In the genomic region with DNA sequence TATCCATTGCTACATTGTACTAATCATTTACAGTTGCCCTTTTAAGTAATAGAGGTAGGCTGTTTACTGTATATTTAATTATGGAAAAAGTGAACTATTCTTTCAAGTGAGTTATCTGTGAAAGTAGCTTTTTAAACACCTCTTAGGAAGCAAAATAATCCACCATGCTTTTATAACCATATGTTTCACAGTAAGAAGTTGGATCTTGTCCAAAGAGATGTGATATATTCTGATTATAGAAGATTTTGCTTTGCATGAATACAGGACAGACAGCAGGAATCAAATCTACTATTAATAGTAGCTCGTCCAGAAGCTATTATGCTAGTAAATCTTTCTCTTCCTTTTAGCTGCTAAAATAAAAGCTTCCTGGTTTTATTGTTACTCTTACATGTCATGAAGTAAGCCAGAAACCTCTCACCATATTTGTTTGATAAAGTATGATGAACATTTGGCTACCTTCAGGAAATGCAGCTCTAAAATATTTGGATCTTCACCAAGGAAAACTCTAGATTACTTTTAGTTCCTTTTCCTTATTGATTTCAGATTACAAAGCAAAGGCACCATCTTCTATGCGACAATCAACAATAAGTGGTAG, we compare ENCODE assay signal across 12 cellular contexts.
DNase-seq lines count a peak whose midpoint lies in the region; ATAC-seq and TF ChIP-seq lines count a peak whose summit lies in the region.
"Had no signal": no experiment of that assay in that cellular context is flagged by ENCODE, and none has a peak within 500 bp of the region (broad histone marks: within the 10 kb centered on the region; RNA-seq: fewer than 3 reads in every experiment).

No MANE protein-coding gene starts in this region.

- H3K27ac ChIP-seq in VCaP (peak overlapping the region; percentile 59), spleen (peak overlapping the region in 6 of 8 donors; percentile 13 to 41 (median 20)), WERI-Rb-1 (no peak overlapping the region)
- H3K27ac ChIP-seq: SK-N-MC had no signal

- H3K27me3 ChIP-seq in spleen (replicated peaks in 1 of 7) (no peaks in the 10 kb centered on the region), WERI-Rb-1 (ENCODE audit: insufficient read depth, low read depth, severe bottlenecking) (no peaks in the 10 kb centered on the region)

- DNase-seq in Right ventricle myocardium superior (no peak), Right ventricle myocardium inferior (ENCODE audit: missing footprints) (no peak), NCI-H128 (lab: John Stamatoyannopoulos, UW; ENCODE audit: unreplicated experiment) (peak; percentile 64), spleen (no peak), WERI-Rb-1 (no peak), GM19240 (ENCODE audit: insufficient read length, low spot score) (no peak)
- DNase-seq: NCI-H1436 treated with DMSO at 0.1 percent for 48 hours, NCI-H2107, T-helper 1 cell had no signal

- TF ChIP-seq POLR2A in spleen (IDR thresholded peaks at IDR 0.05): no peak

- ATAC-seq in Right ventricle myocardium superior (ENCODE audit: poor library complexity): peak; percentile 35
- no peak for ATAC-seq in Right ventricle myocardium inferior
- ATAC-seq: Panc1 had no signal

- 61 to 74% (median 65%) methylated on average over 2 of the region's 2 CpGs for WGBS in spleen, 5 donors

- no peak for TF ChIP-seq CTCF in VCaP (conservative IDR thresholded peaks at IDR 0.05)
- no peak for TF ChIP-seq CTCF in spleen (IDR thresholded peaks at IDR 0.05 in 8 of 11, conservative IDR thresholded peaks at IDR 0.05 in 3 of 11)
- TF ChIP-seq CTCF in WERI-Rb-1 (IDR thresholded peaks at IDR 0.05; ENCODE audit: low read depth, low read length): no peak

- no peak overlapping the region for H3K4me3 ChIP-seq in spleen
- H3K4me3 ChIP-seq in WERI-Rb-1 (ENCODE audit: low read depth, low read length): no peak overlapping the region
- H3K4me3 ChIP-seq: SK-N-MC had no signal

- no peaks in the 10 kb centered on the region for H3K36me3 ChIP-seq in spleen
- no peaks in the 10 kb centered on the region for H3K36me3 ChIP-seq in WERI-Rb-1

- no peaks in the 10 kb centered on the region for H3K4me1 ChIP-seq in spleen

- intact Hi-C loops in Right ventricle myocardium superior (cut with DNase I): no loop called here
- intact Hi-C loops in Right ventricle myocardium inferior (cut with DNase I): no loop called here
- intact Hi-C loops in spleen (cut with DNase I; ENCODE audit: low total_unique reads): no loop called here

- H3K9me3 ChIP-seq in spleen (no peaks in the 10 kb centered on the region), WERI-Rb-1 (ENCODE audit: severe bottlenecking) (no peaks in the 10 kb centered on the region)
